In genomic region chr3:156093966-156094365, GRCh38 we compare ENCODE assay signal across 1 cellular context.
TF ChIP-seq lines count a peak whose summit lies in the region.

No MANE protein-coding gene starts in this region.

TF ChIP-seq in H1, 55 proteins besides CTCF, POLR2A, EP300 and RAD21 (continued from another document):
- TF ChIP-seq MAX (IDR thresholded peaks at IDR 0.05) (peak; percentile 20; the same call in 1 of the 2 replicates), SIRT6 (IDR thresholded peaks at IDR 0.05; ENCODE audit: low read length) (no peak), TAF7 (optimal IDR thresholded peaks at IDR 0.05; ENCODE audit: borderline replicate concordance, low read depth, low read length) (no peak), CBX8 (IDR thresholded peaks at IDR 0.05; ENCODE audit: borderline replicate concordance, low read depth, low read length) (no peak), EZH2 (IDR thresholded peaks at IDR 0.05; ENCODE audit: low read depth, low read length, severe bottlenecking) (no peak)
